8 cellular contexts compared by ENCODE assay signal in genomic region chr7:85186083-85186520, GRCh38. TPM values are rescaled to one million over a fixed set of nuclear protein-coding genes. Genes with fewer than 3 reads are reported as not detected.
DNase-seq lines count a peak whose midpoint lies in the region; ATAC-seq and TF ChIP-seq lines count a peak whose summit lies in the region.

No MANE protein-coding gene starts in this region.

- H3K27me3 ChIP-seq in HUES6 (ENCODE audit: control insufficient read depth, insufficient read depth, low read length): peaks cover 50% of the 10 kb centered on the region

- peak overlapping the region; percentile 86 to 90 (median 89) for H3K4me3 Mint-ChIP-seq in brain
- H3K4me3 Mint-ChIP-seq in stimulated activated memory B cell treated with anti-CD40 and anti-IgM and Interleukin-4, amounts not matched to agents 10 μg/mL and 1 μg/mL and 100 μg/mL, for 72 hours: peak overlapping the region; percentile 83

- peak; percentile 39 for DNase-seq in COR-L47 (lab: John Stamatoyannopoulos, UW)
- DNase-seq in islet precursor cell: peak; percentile 76
- DNase-seq in stimulated activated CD4-positive, alpha-beta T cell treated with anti-CD3 and anti-CD28 coated beads, Interleukin-2, amount 100 ng/mL, for 48 hours: no peak
- no peak for DNase-seq in mesenteric fat pad (ENCODE audit: low spot score)

- H3K36me3 ChIP-seq in HUES6 (ENCODE audit: control insufficient read depth, insufficient read depth, low read length): no peaks in the 10 kb centered on the region

- H3K36me3 Mint-ChIP-seq in brain: no peaks in the 10 kb centered on the region
- H3K36me3 Mint-ChIP-seq in stimulated activated memory B cell treated with anti-CD40 and anti-IgM and Interleukin-4, amounts not matched to agents 10 μg/mL and 1 μg/mL and 100 μg/mL, for 72 hours: no peaks in the 10 kb centered on the region

- peaks cover 26% of the 10 kb centered on the region for H3K27me3 Mint-ChIP-seq in brain
- H3K27me3 Mint-ChIP-seq in stimulated activated memory B cell treated with anti-CD40 and anti-IgM and Interleukin-4, amounts not matched to agents 10 μg/mL and 1 μg/mL and 100 μg/mL, for 72 hours: peaks cover 27% of the 10 kb centered on the region

- peak; percentile 40 for ATAC-seq in GM21447 (IDR thresholded peaks at IDR 0.05; ENCODE audit: unreplicated experiment)
- ATAC-seq in stimulated activated memory B cell treated with anti-CD40 and anti-IgM and Interleukin-4, amounts not matched to agents 10 μg/mL and 1 μg/mL and 100 μg/mL, for 72 hours: peak; percentile 64

- no peak overlapping the region for H3K27ac ChIP-seq in HUES6 (ENCODE audit: low read depth, low read length)

- H3K27ac Mint-ChIP-seq in brain: peak overlapping the region; percentile 19 to 74 (median 66)
- H3K27ac Mint-ChIP-seq in stimulated activated memory B cell treated with anti-CD40 and anti-IgM and Interleukin-4, amounts not matched to agents 10 μg/mL and 1 μg/mL and 100 μg/mL, for 72 hours: peak overlapping the region; percentile 82

- peak overlapping the region; percentile 34 for H3K9ac ChIP-seq in HUES6 (ENCODE audit: low read length)

- H3K4me3 ChIP-seq in HUES6 (ENCODE audit: low read depth, low read length): peak overlapping the region; percentile 77

- H3K9me3 Mint-ChIP-seq in brain: peaks cover 0 to 8% (median 0%) of the 10 kb centered on the region in 5 experiments
- no peaks in the 10 kb centered on the region for H3K9me3 Mint-ChIP-seq in stimulated activated memory B cell treated with anti-CD40 and anti-IgM and Interleukin-4, amounts not matched to agents 10 μg/mL and 1 μg/mL and 100 μg/mL, for 72 hours

- no peaks in the 10 kb centered on the region for H3K9me3 ChIP-seq in HUES6 (ENCODE audit: control insufficient read depth, insufficient read depth, low read depth, low read length)

- TF ChIP-seq CTCF in brain (conservative IDR thresholded peaks at IDR 0.05): no peak

- H3K4me1 ChIP-seq in HUES6 (ENCODE audit: control insufficient read depth, insufficient read depth, low read length): peaks cover 8% of the 10 kb centered on the region

- peaks cover 19% of the 10 kb centered on the region for H3K4me1 Mint-ChIP-seq in brain
- H3K4me1 Mint-ChIP-seq in stimulated activated memory B cell treated with anti-CD40 and anti-IgM and Interleukin-4, amounts not matched to agents 10 μg/mL and 1 μg/mL and 100 μg/mL, for 72 hours: peaks cover 31% of the 10 kb centered on the region

RNA-seq across cellular contexts. Expression of gene SEMA3D, which starts 0.8 kb away (rescaled TPM):
- polyA plus RNA-seq in brain (ENCODE audit: insufficient read depth, low read depth, low replicate concordance): 0.22 TPM
- total RNA-seq in mesenteric fat pad: 1.9 TPM

Comparison
In these comparisons a context has a peak if more than half of its experiments do, and no peak if none do; other contexts are left out.
1. DNase-seq: peak in COR-L47 (single experiment) and islet precursor cell (single experiment); none in stimulated activated CD4-positive, alpha-beta T cell treated with anti-CD3 and anti-CD28 coated beads, Interleukin-2, amount 100 ng/mL, for 48 hours (0 of 2) and mesenteric fat pad (single experiment).